Comparison of ENCODE assay signal across 18 cellular contexts in genomic region chr6:167401525-167402194, GRCh38.
DNase-seq lines count a peak whose midpoint lies in the region; ATAC-seq, FAIRE-seq and TF ChIP-seq lines count a peak whose summit lies in the region.
"Had no signal": no experiment of that assay in that cellular context is flagged by ENCODE, and none has a peak within 500 bp of the region (broad histone marks: within the 10 kb centered on the region; RNA-seq: fewer than 3 reads in every experiment).

No MANE protein-coding gene starts in this region.

- FAIRE-seq in H54 (lab: Jason Lieb, UNC) = no peak
- FAIRE-seq: A549 had no signal

- H3K14ac ChIP-seq in mesenchymal stem cell (ENCODE audit: low read length in 2 of 2) = no peak overlapping the region

- H3K27me3 ChIP-seq in cardiac muscle cell (no peaks in the 10 kb centered on the region), left lung (no peaks in the 10 kb centered on the region), mesenchymal stem cell (ENCODE audit: control insufficient read depth in 1 of 2, insufficient read depth in 1 of 2, low read length in 2 of 2) (peaks cover 0 to 8% of the 10 kb centered on the region in 2 experiments)

- no peak overlapping the region for H4K8ac ChIP-seq in mesenchymal stem cell (ENCODE audit: low read length)

- TF ChIP-seq CTCF in cardiac muscle cell (IDR thresholded peaks at IDR 0.05; ENCODE audit: low read depth, low read length) (peak; percentile 4), left lung (IDR thresholded peaks at IDR 0.05) (no peak)

- intact Hi-C loops in Right ventricle myocardium superior (cut with DNase I) (no loop called here), left lung (cut with DNase I) (no loop called here)

- no peak overlapping the region for H3K9ac ChIP-seq in mesenchymal stem cell (ENCODE audit: low read length)

- no peak overlapping the region for H4K91ac ChIP-seq in mesenchymal stem cell (ENCODE audit: low read length)

- H3K4me1 ChIP-seq in cardiac muscle cell (ENCODE audit: low read depth) (no peaks in the 10 kb centered on the region), left lung (no peaks in the 10 kb centered on the region), mesenchymal stem cell (ENCODE audit: control insufficient read depth, insufficient read depth, low read depth, low read length) (no peaks in the 10 kb centered on the region)
- H3K4me1 ChIP-seq: A549, HAP-1, tibial artery had no signal

- no peak overlapping the region for H2BK12ac ChIP-seq in mesenchymal stem cell (ENCODE audit: low read length in 2 of 2)

- 59% methylated on average over 20 of the region's 20 CpGs for WGBS in mesenchymal stem cell

- H3K9me3 ChIP-seq in cardiac muscle cell (ENCODE audit: low read depth) = no peaks in the 10 kb centered on the region
- H3K9me3 ChIP-seq in left lung = no peaks in the 10 kb centered on the region
- no peaks in the 10 kb centered on the region for H3K9me3 ChIP-seq in mesenchymal stem cell (ENCODE audit: control insufficient read depth, low read length)
- H3K9me3 ChIP-seq: A549, HAP-1, tibial artery had no signal

- no peak overlapping the region for H3K4me3 ChIP-seq in cardiac muscle cell
- no peak overlapping the region for H3K4me3 ChIP-seq in left lung
- no peak overlapping the region for H3K4me3 ChIP-seq in mesenchymal stem cell (ENCODE audit: insufficient read depth in 1 of 2, low read depth in 1 of 2, low read length in 2 of 2)
- H3K4me3 ChIP-seq: A549, HAP-1, PC-9, tibial artery had no signal

- no peak overlapping the region for H3K27ac ChIP-seq in cardiac muscle cell
- no peak overlapping the region for H3K27ac ChIP-seq in left lung
- H3K27ac ChIP-seq in mesenchymal stem cell (ENCODE audit: low read length, poor library complexity, severe bottlenecking) = no peak overlapping the region
- H3K27ac ChIP-seq: A549, PC-9, tibial artery had no signal

- DNase-seq in cardiac muscle cell (ENCODE audit: low read depth in 1 of 2, low spot score in 1 of 2) (peak in 1 of 2 donors; percentile 4), Right ventricle myocardium superior (no peak), SHP77 treated with DMSO at 0.1 percent for 48 hours (lab: John Stamatoyannopoulos, UW) (peak; percentile 13), left lung (peak; percentile 66 to 85), mesenchymal stem cell (no peak), H54 (ENCODE audit: insufficient read length, low spot score) (no peak)
- DNase-seq in effector CD4-positive, alpha-beta T cell = no peak
- DNase-seq: activated CD4-positive, alpha-beta T cell treated with anti-CD3 and anti-CD28 coated beads, Interleukin-2, amount 10 ng/mL, durations not matched to agents 7 days and 5 days; activated effector memory CD4-positive, alpha-beta T cell treated with Interleukin-2 at 50 U/mL for 16 hours; mammary epithelial cell; NCI-H2081 treated with DMSO at 0.1 percent for 48 hours; occipital lobe; PC-9; T-helper 17 cell; tibial artery had no signal

- no peaks in the 10 kb centered on the region for H3K79me1 ChIP-seq in mesenchymal stem cell (replicated peaks; ENCODE audit: low read length, poor library complexity, severe bottlenecking)

- no peak for TF ChIP-seq POLR2A in H54 (IDR thresholded peaks at IDR 0.05; ENCODE audit: low read depth, low read length)

- H3K36me3 ChIP-seq in cardiac muscle cell (no peaks in the 10 kb centered on the region), left lung (no peaks in the 10 kb centered on the region), mesenchymal stem cell (ENCODE audit: control insufficient read depth in 1 of 2, insufficient read depth in 2 of 2, low read depth in 1 of 2, low read length in 2 of 2) (no peaks in the 10 kb centered on the region)
- H3K36me3 ChIP-seq: HAP-1, tibial artery had no signal

- H2BK15ac ChIP-seq in mesenchymal stem cell (ENCODE audit: low read depth, poor library complexity, severe bottlenecking) = no peak overlapping the region

- no peak overlapping the region for H2AK5ac ChIP-seq in mesenchymal stem cell (ENCODE audit: low read length, severe bottlenecking)

- no peak overlapping the region for H3K4ac ChIP-seq in mesenchymal stem cell (ENCODE audit: low read depth in 1 of 2, low read length in 2 of 2)

- H2BK5ac ChIP-seq in mesenchymal stem cell (ENCODE audit: low read depth, low read length, poor library complexity, severe bottlenecking) = no peak overlapping the region

- no peak overlapping the region for H3K18ac ChIP-seq in mesenchymal stem cell (ENCODE audit: low read depth in 1 of 2, low read length in 2 of 2)

- H2BK120ac ChIP-seq in mesenchymal stem cell (ENCODE audit: low read depth, low read length) = no peak overlapping the region

- H2AFZ ChIP-seq in mesenchymal stem cell (ENCODE audit: low read depth, low read length) = no peak overlapping the region
- H2AFZ ChIP-seq: PC-9 had no signal

- no peak for ATAC-seq in Right ventricle myocardium superior (ENCODE audit: poor library complexity)
- peak; percentile 91 for ATAC-seq in left lung
- no peak for ATAC-seq in HG03039 (IDR thresholded peaks at IDR 0.05; ENCODE audit: unreplicated experiment)
- ATAC-seq: T-helper 17 cell had no signal

- no peak overlapping the region for H3K4me2 ChIP-seq in mesenchymal stem cell (ENCODE audit: low read length, poor library complexity, severe bottlenecking)
- H3K4me2 ChIP-seq: A549, PC-9 had no signal

- H3K23ac ChIP-seq in mesenchymal stem cell (ENCODE audit: low read length in 2 of 2) = no peak overlapping the region

Comparison
In these comparisons a context has a peak if more than half of its experiments do, and no peak if none do; other contexts are left out.
1. DNase-seq: peak in SHP77 treated with DMSO at 0.1 percent for 48 hours (single experiment) and left lung (2 of 2); none in Right ventricle myocardium superior (single experiment), mesenchymal stem cell (single experiment), effector CD4-positive, alpha-beta T cell (single experiment) and H54 (single experiment).